In genomic region chr11:57432714-57433163, GRCh38 we compare ENCODE assay signal across 9 cellular contexts. TPM values are rescaled to one million over a fixed set of nuclear protein-coding genes. Genes with fewer than 3 reads are reported as not detected.
DNase-seq lines count a peak whose midpoint lies in the region; ATAC-seq and TF ChIP-seq lines count a peak whose summit lies in the region.
"Had no signal": no experiment of that assay in that cellular context is flagged by ENCODE, and none has a peak within 500 bp of the region (broad histone marks: within the 10 kb centered on the region; RNA-seq: fewer than 3 reads in every experiment).

No MANE protein-coding gene starts in this region.

- H3K36me3 ChIP-seq in breast epithelium, result no peaks in the 10 kb centered on the region

- H3K9me3 ChIP-seq in breast epithelium, result no peaks in the 10 kb centered on the region

- H3K27me3 ChIP-seq in breast epithelium, result no peaks in the 10 kb centered on the region

- no peak for TF ChIP-seq POLR2A in breast epithelium (IDR thresholded peaks at IDR 0.05)

- intact Hi-C loops in breast epithelium (cut with DNase I; ENCODE audit: low total_unique reads), result no loop called here

- H3K27ac ChIP-seq in breast epithelium, result peak overlapping the region; percentile 39 to 44
- H3K27ac ChIP-seq: 22Rv1 had no signal

- ATAC-seq in GM19452 (IDR thresholded peaks at IDR 0.05; ENCODE audit: unreplicated experiment) (no peak), GM19467 (IDR thresholded peaks at IDR 0.05; ENCODE audit: unreplicated experiment) (no peak)

- TF ChIP-seq CTCF in breast epithelium (IDR thresholded peaks at IDR 0.05), result no peak

- H3K4me3 ChIP-seq in breast epithelium, result no peak overlapping the region

- peak; percentile 24 for DNase-seq in NK-92 treated with Interleukin-12 subunit alpha and Interleukin-12 subunit beta, amount 100 ng/mL, for 24 hours (lab: John Stamatoyannopoulos, UW)
- DNase-seq in NK-92 (lab: John Stamatoyannopoulos, UW; ENCODE audit: unreplicated experiment) (no peak), NCI-H226 (peak; percentile 74), breast epithelium (ENCODE audit: low spot score in 2 of 2) (no peak), NCI-H1105 (lab: John Stamatoyannopoulos, UW) (no peak)
- DNase-seq in stimulated activated CD8-positive, alpha-beta memory T cell treated with anti-CD3 and anti-CD28 coated beads, Interleukin-15, amount 100 ng/mL, for 48 hours (ENCODE audit: low read depth in 2 of 2), result peak; percentile 28 to 33

- peaks cover 7 to 8% of the 10 kb centered on the region in 2 donors for H3K4me1 ChIP-seq in breast epithelium

RNA-seq across cellular contexts. Expression of gene SLC43A3, which starts 5.8 kb away (rescaled TPM):
- total RNA-seq in breast epithelium, result 100 to 1,000 TPM; 104 to 130 (median 105) TPM

RNA-seq across cellular contexts. Expression of gene RTN4RL2, which starts 27.6 kb away (rescaled TPM):
- 1 to 10 TPM in 2 of 3 donors, under 1 TPM in 1; 0.32 to 2.3 (median 1.8) TPM for total RNA-seq in breast epithelium

RNA-seq across cellular contexts. Expression of gene PRG2, which starts 42.3 kb away (rescaled TPM):
- total RNA-seq in breast epithelium, result 1 to 10 TPM in 1 of 3 donors, not detected in 2; 1.1 TPM

RNA-seq across cellular contexts. Expression of gene PRG3, which starts 51.8 kb away (rescaled TPM):
- total RNA-seq in breast epithelium, result not detected

Comparison
In these comparisons a context has a peak if more than half of its experiments do, and no peak if none do; other contexts are left out.
1. DNase-seq: peak in NK-92 treated with Interleukin-12 subunit alpha and Interleukin-12 subunit beta, amount 100 ng/mL, for 24 hours (single experiment), NCI-H226 (single experiment) and stimulated activated CD8-positive, alpha-beta memory T cell treated with anti-CD3 and anti-CD28 coated beads, Interleukin-15, amount 100 ng/mL, for 48 hours (2 of 2); none in NK-92 (single experiment), breast epithelium (0 of 2) and NCI-H1105 (single experiment).